ENCODE assay signal across 1 cellular context in genomic region chr1:207885129-207886032, GRCh38.
TF ChIP-seq lines count a peak whose summit lies in the region.

No MANE protein-coding gene starts in this region.

TF ChIP-seq in HepG2, 621 proteins besides CTCF, POLR2A, EP300 and RAD21 (continued from another document and continues in another):
- TF ChIP-seq HMG20B (CRISPR knock-in tag; conservative IDR thresholded peaks at IDR 0.05), result no peak
- 0 out of 2 replicates have a peak, but pooled peaks have one; percentile 22 for TF ChIP-seq THAP11 (CRISPR knock-in tag; IDR thresholded peaks at IDR 0.05)
- no peak for TF ChIP-seq EZH2 (conservative IDR thresholded peaks at IDR 0.05; ENCODE audit: low read depth, low read length)
- TF ChIP-seq KDM3A (CRISPR knock-in tag; IDR thresholded peaks at IDR 0.05; ENCODE audit: low read depth), result no peak
- TF ChIP-seq FIP1L1 (IDR thresholded peaks at IDR 0.05; ENCODE audit: borderline replicate concordance, insufficient read depth, low read depth, low read length), result no peak
- no peak for TF ChIP-seq ZSCAN25 (CRISPR knock-in tag; IDR thresholded peaks at IDR 0.05)
- no peak for TF ChIP-seq ZNF776 (CRISPR knock-in tag; IDR thresholded peaks at IDR 0.05)
- TF ChIP-seq ARID5B (CRISPR knock-in tag; IDR thresholded peaks at IDR 0.05), result 0 out of 2 replicates have a peak, but pooled peaks have one; percentile 3
- no peak for TF ChIP-seq SP5 (CRISPR knock-in tag; IDR thresholded peaks at IDR 0.05; ENCODE audit: borderline replicate concordance, low read depth)
- TF ChIP-seq JARID2 (CRISPR knock-in tag; IDR thresholded peaks at IDR 0.05; ENCODE audit: insufficient replicate concordance), result no peak
- peak; percentile 33 for TF ChIP-seq TEAD3 (CRISPR knock-in tag; optimal IDR thresholded peaks at IDR 0.05; ENCODE audit: borderline replicate concordance)
- TF ChIP-seq SP1 (IDR thresholded peaks at IDR 0.05), result no peak
- no peak for TF ChIP-seq SP1 (CRISPR knock-in tag; IDR thresholded peaks at IDR 0.05)
- TF ChIP-seq MED13 (CRISPR knock-in tag; IDR thresholded peaks at IDR 0.05), result no peak
- TF ChIP-seq ZNF33A (CRISPR knock-in tag; IDR thresholded peaks at IDR 0.05; ENCODE audit: borderline replicate concordance), result no peak
- TF ChIP-seq, protein P1, sequence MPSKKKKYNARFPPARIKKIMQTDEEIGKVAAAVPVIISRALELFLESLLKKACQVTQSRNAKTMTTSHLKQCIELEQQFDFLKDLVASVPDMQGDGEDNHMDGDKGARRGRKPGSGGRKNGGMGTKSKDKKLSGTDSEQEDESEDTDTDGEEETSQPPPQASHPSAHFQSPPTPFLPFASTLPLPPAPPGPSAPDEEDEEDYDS (CRISPR knock-in tag; IDR thresholded peaks at IDR 0.05), result 0 out of 2 replicates have a peak, but pooled peaks have one; percentile 18
- TF ChIP-seq, protein P2, sequence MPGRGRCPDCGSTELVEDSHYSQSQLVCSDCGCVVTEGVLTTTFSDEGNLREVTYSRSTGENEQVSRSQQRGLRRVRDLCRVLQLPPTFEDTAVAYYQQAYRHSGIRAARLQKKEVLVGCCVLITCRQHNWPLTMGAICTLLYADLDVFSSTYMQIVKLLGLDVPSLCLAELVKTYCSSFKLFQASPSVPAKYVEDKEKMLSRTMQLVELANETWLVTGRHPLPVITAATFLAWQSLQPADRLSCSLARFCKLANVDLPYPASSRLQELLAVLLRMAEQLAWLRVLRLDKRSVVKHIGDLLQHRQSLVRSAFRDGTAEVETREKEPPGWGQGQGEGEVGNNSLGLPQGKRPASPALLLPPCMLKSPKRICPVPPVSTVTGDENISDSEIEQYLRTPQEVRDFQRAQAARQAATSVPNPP (CRISPR knock-in tag; IDR thresholded peaks at IDR 0.05), result no peak
- no peak for TF ChIP-seq MAFK (conservative IDR thresholded peaks at IDR 0.05 in 1 of 2, IDR thresholded peaks at IDR 0.05 in 1 of 2; ENCODE audit: low read length in 2 of 2)
- TF ChIP-seq CREM (IDR thresholded peaks at IDR 0.05), result no peak
- no peak for TF ChIP-seq CREM (CRISPR knock-in tag; IDR thresholded peaks at IDR 0.05)
- no peak for TF ChIP-seq ZNF296 (CRISPR knock-in tag; conservative IDR thresholded peaks at IDR 0.05)
- no peak for TF ChIP-seq NFE2L2 (IDR thresholded peaks at IDR 0.05; ENCODE audit: low read length)
- TF ChIP-seq ZNF350 (CRISPR knock-in tag; IDR thresholded peaks at IDR 0.05; ENCODE audit: borderline replicate concordance, low read depth), result no peak
- TF ChIP-seq, protein P3, sequence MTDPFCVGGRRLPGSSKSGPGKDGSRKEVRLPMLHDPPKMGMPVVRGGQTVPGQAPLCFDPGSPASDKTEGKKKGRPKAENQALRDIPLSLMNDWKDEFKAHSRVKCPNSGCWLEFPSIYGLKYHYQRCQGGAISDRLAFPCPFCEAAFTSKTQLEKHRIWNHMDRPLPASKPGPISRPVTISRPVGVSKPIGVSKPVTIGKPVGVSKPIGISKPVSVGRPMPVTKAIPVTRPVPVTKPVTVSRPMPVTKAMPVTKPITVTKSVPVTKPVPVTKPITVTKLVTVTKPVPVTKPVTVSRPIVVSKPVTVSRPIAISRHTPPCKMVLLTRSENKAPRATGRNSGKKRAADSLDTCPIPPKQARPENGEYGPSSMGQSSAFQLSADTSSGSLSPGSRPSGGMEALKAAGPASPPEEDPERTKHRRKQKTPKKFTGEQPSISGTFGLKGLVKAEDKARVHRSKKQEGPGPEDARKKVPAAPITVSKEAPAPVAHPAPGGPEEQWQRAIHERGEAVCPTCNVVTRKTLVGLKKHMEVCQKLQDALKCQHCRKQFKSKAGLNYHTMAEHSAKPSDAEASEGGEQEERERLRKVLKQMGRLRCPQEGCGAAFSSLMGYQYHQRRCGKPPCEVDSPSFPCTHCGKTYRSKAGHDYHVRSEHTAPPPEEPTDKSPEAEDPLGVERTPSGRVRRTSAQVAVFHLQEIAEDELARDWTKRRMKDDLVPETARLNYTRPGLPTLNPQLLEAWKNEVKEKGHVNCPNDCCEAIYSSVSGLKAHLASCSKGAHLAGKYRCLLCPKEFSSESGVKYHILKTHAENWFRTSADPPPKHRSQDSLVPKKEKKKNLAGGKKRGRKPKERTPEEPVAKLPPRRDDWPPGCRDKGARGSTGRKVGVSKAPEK (CRISPR knock-in tag; IDR thresholded peaks at IDR 0.05; ENCODE audit: borderline replicate concordance), result no peak
- TF ChIP-seq DMTF1 (CRISPR knock-in tag; IDR thresholded peaks at IDR 0.05), result no peak
- 0 out of 2 replicates have a peak, but pooled peaks have one; percentile 14 for TF ChIP-seq SOX5 (CRISPR knock-in tag; IDR thresholded peaks at IDR 0.05; ENCODE audit: borderline replicate concordance)
- TF ChIP-seq ERF (CRISPR knock-in tag; IDR thresholded peaks at IDR 0.05), result peak; percentile 34; the same call in 1 of the 2 replicates
- no peak for TF ChIP-seq ZNF292 (CRISPR knock-in tag; IDR thresholded peaks at IDR 0.05; ENCODE audit: borderline replicate concordance, low read depth)
- TF ChIP-seq SNAPC2 (CRISPR knock-in tag; IDR thresholded peaks at IDR 0.05), result no peak
- TF ChIP-seq REXO4 (CRISPR knock-in tag; IDR thresholded peaks at IDR 0.05; ENCODE audit: borderline replicate concordance), result no peak
- TF ChIP-seq RFX5 (IDR thresholded peaks at IDR 0.05; ENCODE audit: low read depth, low read length), result no peak
- no peak for TF ChIP-seq KIAA2018 (CRISPR knock-in tag; IDR thresholded peaks at IDR 0.05; ENCODE audit: borderline replicate concordance)
- no peak for TF ChIP-seq BCL6 (CRISPR knock-in tag; IDR thresholded peaks at IDR 0.05)
- no peak for TF ChIP-seq MXD4 (CRISPR knock-in tag; IDR thresholded peaks at IDR 0.05)
- peak; percentile 73 for TF ChIP-seq SMC3 (IDR thresholded peaks at IDR 0.05; ENCODE audit: low read length)
- TF ChIP-seq, protein P4, sequence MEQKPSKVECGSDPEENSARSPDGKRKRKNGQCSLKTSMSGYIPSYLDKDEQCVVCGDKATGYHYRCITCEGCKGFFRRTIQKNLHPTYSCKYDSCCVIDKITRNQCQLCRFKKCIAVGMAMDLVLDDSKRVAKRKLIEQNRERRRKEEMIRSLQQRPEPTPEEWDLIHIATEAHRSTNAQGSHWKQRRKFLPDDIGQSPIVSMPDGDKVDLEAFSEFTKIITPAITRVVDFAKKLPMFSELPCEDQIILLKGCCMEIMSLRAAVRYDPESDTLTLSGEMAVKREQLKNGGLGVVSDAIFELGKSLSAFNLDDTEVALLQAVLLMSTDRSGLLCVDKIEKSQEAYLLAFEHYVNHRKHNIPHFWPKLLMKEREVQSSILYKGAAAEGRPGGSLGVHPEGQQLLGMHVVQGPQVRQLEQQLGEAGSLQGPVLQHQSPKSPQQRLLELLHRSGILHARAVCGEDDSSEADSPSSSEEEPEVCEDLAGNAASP (CRISPR knock-in tag; IDR thresholded peaks at IDR 0.05; ENCODE audit: borderline replicate concordance), result 0 out of 2 replicates have a peak, but pooled peaks have one; percentile 19
- peak; percentile 63 for TF ChIP-seq HOXA3 (CRISPR knock-in tag; IDR thresholded peaks at IDR 0.05)
- TF ChIP-seq SIN3B (IDR thresholded peaks at IDR 0.05; ENCODE audit: low read length), result no peak
- TF ChIP-seq PBX3 (CRISPR knock-in tag; IDR thresholded peaks at IDR 0.05; ENCODE audit: borderline replicate concordance), result no peak
- no peak for TF ChIP-seq ZNF543 (CRISPR knock-in tag; IDR thresholded peaks at IDR 0.05)
